ENCODE assay signal across 20 cellular contexts in the genomic region with DNA sequence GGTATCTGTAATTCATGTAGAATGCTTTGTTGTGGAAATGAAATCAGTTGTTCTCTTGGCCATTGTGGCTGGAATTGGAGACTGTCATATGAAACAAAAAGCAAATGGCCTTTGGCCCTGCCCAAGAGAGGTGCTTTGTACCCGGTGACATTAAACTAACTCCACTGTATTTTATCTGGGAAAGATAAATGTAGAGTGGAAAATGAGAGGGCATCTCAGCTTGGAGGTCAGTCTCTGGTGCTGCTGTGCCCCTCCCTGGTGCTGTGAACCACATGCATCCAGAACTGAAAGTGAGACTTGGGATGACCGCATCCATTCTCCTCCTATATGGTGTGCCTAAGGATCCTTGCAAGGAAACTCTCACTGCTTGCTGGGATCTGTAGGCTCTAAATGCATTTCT.
DNase-seq lines count a peak whose midpoint lies in the region; ATAC-seq and TF ChIP-seq lines count a peak whose summit lies in the region.
"Had no signal": no experiment of that assay in that cellular context is flagged by ENCODE, and none has a peak within 500 bp of the region (broad histone marks: within the 10 kb centered on the region; RNA-seq: fewer than 3 reads in every experiment).

No MANE protein-coding gene starts in this region.

- peak; percentile 40 for ATAC-seq in Right ventricle myocardium superior (ENCODE audit: poor library complexity)
- peak; percentile 76 for ATAC-seq in left ventricle myocardium superior
- no peak for ATAC-seq in right cardiac atrium
- ATAC-seq in gastrocnemius medialis: peak in 1 of 2 donors; percentile 7
- ATAC-seq: CD8-positive, alpha-beta T cell had no signal

- H3K36me3 ChIP-seq in gastrocnemius medialis (no peaks in the 10 kb centered on the region), neural progenitor cell (no peaks in the 10 kb centered on the region)
- H3K36me3 ChIP-seq: BLaER1, HAP-1 had no signal

- no peaks in the 10 kb centered on the region for H3K79me2 ChIP-seq in neural progenitor cell (ENCODE audit: low read depth)

- H3K4me3 ChIP-seq in right cardiac atrium (ENCODE audit: low read length) (no peak overlapping the region), gastrocnemius medialis (no peak overlapping the region), lower leg skin (ENCODE audit: low read depth, poor library complexity, severe bottlenecking) (no peak overlapping the region), neural progenitor cell (no peak overlapping the region)
- H3K4me3 ChIP-seq: BLaER1, HAP-1 had no signal

- H3K9me3 ChIP-seq in right cardiac atrium (ENCODE audit: control insufficient read depth, low read length): no peaks in the 10 kb centered on the region
- peaks cover 0 to 4% (median 0%) of the 10 kb centered on the region in 3 donors for H3K9me3 ChIP-seq in gastrocnemius medialis
- H3K9me3 ChIP-seq in neural progenitor cell (ENCODE audit: low read depth): no peaks in the 10 kb centered on the region
- H3K9me3 ChIP-seq: BLaER1, Caco-2, HAP-1 had no signal

- TF ChIP-seq POLR2A in gastrocnemius medialis (IDR thresholded peaks at IDR 0.05): no peak
- no peak for TF ChIP-seq POLR2A in lower leg skin (IDR thresholded peaks at IDR 0.05)

- H3K9ac ChIP-seq in neural progenitor cell: no peak overlapping the region
- H3K9ac ChIP-seq: BLaER1 had no signal

- no peak overlapping the region for H3K4me2 ChIP-seq in neural progenitor cell
- H3K4me2 ChIP-seq: BLaER1 had no signal

- no peaks in the 10 kb centered on the region for H3F3A ChIP-seq in neural progenitor cell (ENCODE audit: low read depth)

- H3K27me3 ChIP-seq in right cardiac atrium (ENCODE audit: control insufficient read depth, insufficient read depth) (no peaks in the 10 kb centered on the region), gastrocnemius medialis (no peaks in the 10 kb centered on the region), neural progenitor cell (no peaks in the 10 kb centered on the region)
- H3K27me3 ChIP-seq: BLaER1 had no signal

- TF ChIP-seq CTCF in gastrocnemius medialis (IDR thresholded peaks at IDR 0.05 in 4 of 5, conservative IDR thresholded peaks at IDR 0.05 in 1 of 5): no peak
- no peak for TF ChIP-seq CTCF in lower leg skin (IDR thresholded peaks at IDR 0.05)
- no peak for TF ChIP-seq CTCF in chondrocyte (IDR thresholded peaks at IDR 0.05)
- TF ChIP-seq CTCF in neural progenitor cell (IDR thresholded peaks at IDR 0.05): no peak

- H3K27me3 Mint-ChIP-seq in chondrocyte (ENCODE audit: low read depth): no peaks in the 10 kb centered on the region
- peaks cover 2% of the 10 kb centered on the region for H3K27me3 Mint-ChIP-seq in neural progenitor cell (ENCODE audit: insufficient read depth, low read depth)

- DNase-seq in Right ventricle myocardium superior (no peak), cardiac septum (ENCODE audit: low spot score) (no peak), left ventricle myocardium superior (no peak), right cardiac atrium (no peak), gastrocnemius medialis (no peak), lower leg skin (ENCODE audit: low spot score in 2 of 2) (no peak), chondrocyte (ENCODE audit: low spot score) (no peak), neural progenitor cell (ENCODE audit: low spot score) (no peak)
- DNase-seq: Caco-2; CD4-positive, CD25-positive, alpha-beta regulatory T cell; CD8-positive, alpha-beta T cell; DMS153; DND-41; GOT3; HFFc6 had no signal

- H2AFZ ChIP-seq in neural progenitor cell (replicated peaks): no peak overlapping the region

- H4K20me1 ChIP-seq in neural progenitor cell (ENCODE audit: low read depth): no peaks in the 10 kb centered on the region
- H4K20me1 ChIP-seq: BLaER1 had no signal

- in situ Hi-C loops in gastrocnemius medialis (cut with MboI; ENCODE audit: low sequenced_read_pairs in 4 of 4): no loop called here

- H3K4me1 ChIP-seq in right cardiac atrium (ENCODE audit: control insufficient read depth, insufficient read depth, low read length): no peaks in the 10 kb centered on the region
- H3K4me1 ChIP-seq in gastrocnemius medialis: peaks cover 46 to 57% of the 10 kb centered on the region in 2 donors
- no peaks in the 10 kb centered on the region for H3K4me1 ChIP-seq in neural progenitor cell
- H3K4me1 ChIP-seq: Caco-2, HAP-1 had no signal

- H3K27ac Mint-ChIP-seq in chondrocyte (ENCODE audit: unreplicated experiment) (no peak overlapping the region), neural progenitor cell (no peak overlapping the region)
- H3K27ac Mint-ChIP-seq: B cell; CD4-positive, CD25-positive, alpha-beta regulatory T cell; CD8-positive, alpha-beta T cell; HFFc6 had no signal

- no peak overlapping the region for H3K27ac ChIP-seq in right cardiac atrium (ENCODE audit: low read length)
- H3K27ac ChIP-seq in gastrocnemius medialis: peak overlapping the region; percentile 86 to 91 (median 90)
- H3K27ac ChIP-seq in neural progenitor cell: no peak overlapping the region
- H3K27ac ChIP-seq: 22Rv1, BLaER1, C4-2B had no signal

- 85% methylated on average over 2 of the region's 2 CpGs for WGBS in right cardiac atrium
- WGBS in lower leg skin, 2 donors: 95 to 99% methylated on average over 2 of the region's 2 CpGs

- H3K4me1 Mint-ChIP-seq in chondrocyte (ENCODE audit: low read depth): peaks cover under 1% of the 10 kb centered on the region
- H3K4me1 Mint-ChIP-seq in neural progenitor cell: peaks cover 4% of the 10 kb centered on the region
- H3K4me1 Mint-ChIP-seq: CD4-positive, CD25-positive, alpha-beta regulatory T cell had no signal

- H3K9me3 Mint-ChIP-seq in chondrocyte (ENCODE audit: low read depth) (peaks cover 7% of the 10 kb centered on the region), neural progenitor cell (no peaks in the 10 kb centered on the region)
- H3K9me3 Mint-ChIP-seq: CD8-positive, alpha-beta T cell; HFFc6 had no signal

- H3K36me3 Mint-ChIP-seq in chondrocyte (ENCODE audit: low read depth): no peaks in the 10 kb centered on the region
- no peaks in the 10 kb centered on the region for H3K36me3 Mint-ChIP-seq in neural progenitor cell
- H3K36me3 Mint-ChIP-seq: CD4-positive, CD25-positive, alpha-beta regulatory T cell; CD8-positive, alpha-beta T cell had no signal

- H3K4me3 Mint-ChIP-seq in chondrocyte (ENCODE audit: unreplicated experiment) (no peak overlapping the region), neural progenitor cell (no peak overlapping the region)
- H3K4me3 Mint-ChIP-seq: B cell; CD4-positive, CD25-positive, alpha-beta regulatory T cell; CD8-positive, alpha-beta T cell; HFFc6 had no signal

- intact Hi-C loops in Right ventricle myocardium superior (cut with DNase I) (no loop called here), cardiac septum (cut with DNase I) (no loop called here), left ventricle myocardium superior (cut with micrococcal nuclease) (no loop called here), right cardiac atrium (cut with DNase I) (no loop called here), gastrocnemius medialis (cut with DNase I; ENCODE audit: low total_unique reads) (loop anchor here (5.0 kb wide), 1 partner anchor 39 kb away; no protein-coding TSS in a partner anchor), lower leg skin (cut with DNase I; ENCODE audit: low total_unique reads) (no loop called here)

Comparison
In these comparisons a context has a peak if more than half of its experiments do, and no peak if none do; other contexts are left out.
1. ATAC-seq: peak in Right ventricle myocardium superior (single experiment) and left ventricle myocardium superior (single experiment); none in right cardiac atrium (0 of 2).
2. H3K27ac ChIP-seq: peak in gastrocnemius medialis (4 of 4); none in right cardiac atrium (single experiment) and neural progenitor cell (single experiment).